ENCODE assay signal across 36 cellular contexts in the genomic region with DNA sequence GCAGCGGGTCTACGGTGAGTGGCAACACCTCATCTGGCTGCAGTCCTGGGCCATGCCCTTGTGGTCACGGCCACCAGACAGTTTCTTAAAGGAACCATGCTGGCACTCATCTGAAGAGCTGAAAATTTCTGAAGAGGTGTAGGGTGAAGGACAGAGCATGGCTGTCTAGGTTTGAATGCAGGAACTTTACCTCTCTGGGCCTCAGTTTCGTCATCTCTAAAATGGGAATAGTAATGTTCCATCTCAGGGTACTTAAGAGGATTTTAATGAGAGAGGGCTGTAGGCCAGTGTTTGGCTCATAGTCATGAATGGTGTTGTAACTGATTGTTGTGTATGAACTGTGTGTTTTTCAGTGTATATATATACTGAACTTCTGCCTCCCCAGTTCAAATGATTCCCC. TPM values are rescaled to one million over a fixed set of nuclear protein-coding genes. Genes with fewer than 3 reads are reported as not detected.
"Had no signal": no experiment of that assay in that cellular context is flagged by ENCODE, and none has a peak within 500 bp of the region (broad histone marks: within the 10 kb centered on the region; RNA-seq: fewer than 3 reads in every experiment).

No MANE protein-coding gene starts in this region.

- H3K36me3 Mint-ChIP-seq: activated naive CD8-positive, alpha-beta T cell had no signal

- ATAC-seq: activated CD4-positive, CD25-positive, alpha-beta regulatory T cell treated with anti-CD3 and anti-CD28 coated beads, Interleukin-2, amount 50 U/mL, for 24 hours; activated CD8-positive, alpha-beta T cell treated with anti-CD3 and anti-CD28 coated beads for 36 hours; activated T-cell treated with anti-CD3 and anti-CD28 coated beads, Interleukin-2, amount 50 U/mL, for 4 hours; activated T-helper 17 cell treated with anti-CD3 and anti-CD28 coated beads, Interleukin-2, amount 50 U/mL, for 72 hours; effector memory CD8-positive, alpha-beta T cell; foreskin keratinocyte; gastrocnemius medialis; heart left ventricle; T-helper 17 cell had no signal

- DNase-seq: activated B cell treated with CpG ODN at 0.5 μM for 24 hours; activated CD4-positive, alpha-beta T cell treated with anti-CD3 and anti-CD28 coated beads for 48 hours; activated CD4-positive, alpha-beta T cell treated with anti-CD3 and anti-CD28 coated beads, Interleukin-2, amount 50 U/mL, for 1 hour; activated CD4-positive, alpha-beta T cell treated with anti-CD3 and anti-CD28 coated beads, Interleukin-2, amount 50 U/mL, for 48 hours; activated CD8-positive, alpha-beta memory T cell treated with anti-CD3 and anti-CD28 coated beads for 24 hours; activated CD8-positive, alpha-beta T cell treated with anti-CD3 and anti-CD28 coated beads for 36 hours; activated effector memory CD4-positive, alpha-beta T cell treated with Interleukin-2 at 50 U/mL for 16 hours; activated gamma-delta T cell treated with Interleukin-2 at 50 U/mL for 16 hours; activated naive CD4-positive, alpha-beta T cell treated with anti-CD3 and anti-CD28 coated beads, Interleukin-2, amount 50 U/mL, for 16 hours; activated naive CD4-positive, alpha-beta T cell treated with Interleukin-2 at 50 U/mL for 16 hours; activated T-cell treated with anti-CD3 and anti-CD28 coated beads, Interleukin-2, amount 50 U/mL, for 4 hours; amniotic stem cell; anterior cingulate cortex; brain microvascular endothelial cell; cortex of kidney; dermis blood vessel endothelial cell; effector CD4-positive, alpha-beta T cell; effector memory CD8-positive, alpha-beta T cell; erythroblast; foreskin keratinocyte; gastrocnemius medialis; glutamatergic neuron; heart left ventricle; T-helper 17 cell; T1000; WERI-Rb-1 had no signal

- H3K27me3 Mint-ChIP-seq: activated naive CD8-positive, alpha-beta T cell had no signal

- H3K4me3 ChIP-seq: esophagus muscularis mucosa, gastrocnemius medialis, heart left ventricle had no signal

- H3K36me3 ChIP-seq: brain microvascular endothelial cell, esophagus muscularis mucosa, gastrocnemius medialis, heart left ventricle, WERI-Rb-1 had no signal

- H3K27me3 ChIP-seq: brain microvascular endothelial cell had no signal

- FAIRE-seq: astrocyte, bronchial epithelial cell, colon had no signal

- H3K4me1 ChIP-seq: esophagus muscularis mucosa, foreskin keratinocyte, gastrocnemius medialis had no signal

- H3K4me3 Mint-ChIP-seq: activated B cell treated with CpG ODN at 0.5 μM for 24 hours; activated CD8-positive, alpha-beta T cell treated with anti-CD3 and anti-CD28 coated beads for 36 hours; activated naive CD8-positive, alpha-beta T cell; activated T-cell treated with anti-CD3 and anti-CD28 coated beads, Interleukin-2, amount 50 U/mL, for 4 hours; activated T-helper 17 cell treated with anti-CD3 and anti-CD28 coated beads, Interleukin-2, amount 50 U/mL, for 72 hours; T-helper 17 cell; T-helper 2 cell treated with Interferon-gamma antibody and Interleukin-4, amounts not matched to agents 5 μg/mL and 100 μg/mL, for 36 hours had no signal

- H3K27ac Mint-ChIP-seq: activated B cell treated with CpG ODN at 0.5 μM for 24 hours; activated CD8-positive, alpha-beta T cell treated with anti-CD3 and anti-CD28 coated beads for 36 hours; activated naive CD8-positive, alpha-beta T cell; activated T-helper 17 cell treated with anti-CD3 and anti-CD28 coated beads, Interleukin-2, amount 50 U/mL, for 72 hours; T-helper 17 cell; T-helper 2 cell treated with Interferon-gamma antibody and Interleukin-4, amounts not matched to agents 5 μg/mL and 100 μg/mL, for 36 hours had no signal

- H3K9me3 Mint-ChIP-seq: activated B cell treated with CpG ODN at 0.5 μM for 24 hours; activated CD8-positive, alpha-beta T cell treated with anti-CD3 and anti-CD28 coated beads for 36 hours; activated T-cell treated with anti-CD3 and anti-CD28 coated beads, Interleukin-2, amount 50 U/mL, for 4 hours; activated T-helper 17 cell treated with anti-CD3 and anti-CD28 coated beads, Interleukin-2, amount 50 U/mL, for 72 hours; central memory CD8-positive, alpha-beta T cell; effector memory CD8-positive, alpha-beta T cell; T-helper 2 cell treated with Interferon-gamma antibody and Interleukin-4, amounts not matched to agents 5 μg/mL and 100 μg/mL, for 36 hours had no signal

- H3K27ac ChIP-seq: brain microvascular endothelial cell, esophagus muscularis mucosa, foreskin keratinocyte, gastrocnemius medialis, heart left ventricle had no signal

- H3K9me3 ChIP-seq: esophagus muscularis mucosa, gastrocnemius medialis, heart left ventricle had no signal

RNA-seq across cellular contexts. Expression of gene COX4I2, which starts 5.8 kb away (rescaled TPM):
- total RNA-seq: activated B cell treated with CpG ODN at 0.5 μM for 24 hours; activated CD8-positive, alpha-beta T cell treated with anti-CD3 and anti-CD28 coated beads for 36 hours; activated T-cell treated with anti-CD3 and anti-CD28 coated beads, Interleukin-2, amount 50 U/mL, for 4 hours; activated T-helper 17 cell treated with anti-CD3 and anti-CD28 coated beads, Interleukin-2, amount 50 U/mL, for 72 hours; astrocyte; bronchial epithelial cell; cerebellum; dermis blood vessel endothelial cell; foreskin keratinocyte; T-helper 17 cell had no signal
- polyA plus RNA-seq: foreskin keratinocyte had no signal
